ENCODE assay signal across 10 cellular contexts in the genomic region with DNA sequence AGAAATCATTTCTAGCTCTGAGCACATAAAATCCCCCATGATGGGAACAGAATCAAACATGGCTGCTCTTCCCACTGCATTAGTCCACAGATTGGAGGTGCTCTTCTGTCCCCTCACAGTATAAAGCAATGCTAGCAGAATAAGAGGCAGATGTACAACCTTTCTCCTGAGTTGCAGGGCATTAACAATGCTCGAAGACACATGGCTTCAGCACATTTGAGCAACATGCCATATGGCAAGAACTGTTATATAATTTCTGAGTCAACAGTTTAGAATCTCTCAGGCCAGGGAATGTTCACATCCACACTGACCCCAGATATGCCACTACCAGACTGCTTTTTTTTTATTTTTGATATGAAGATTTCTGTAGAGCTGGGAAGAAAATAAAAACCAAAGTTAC.
A peak's percentile ranks its signal among the peaks of the same experiment; 100 is the strongest.
DNase-seq lines count a peak whose midpoint lies in the region; ATAC-seq and TF ChIP-seq lines count a peak whose summit lies in the region.
"Had no signal": no experiment of that assay in that cellular context is flagged by ENCODE, and none has a peak within 500 bp of the region (broad histone marks: within the 10 kb centered on the region; RNA-seq: fewer than 3 reads in every experiment).

No MANE protein-coding gene starts in this region.

- no peaks in the 10 kb centered on the region for H4K20me1 ChIP-seq in fibroblast of lung (ENCODE audit: control insufficient read depth, extremely low read depth, insufficient read depth, low read length)

- H3K27me3 ChIP-seq in RWPE2 (ENCODE audit: insufficient read depth, poor library complexity, severe bottlenecking) (no peaks in the 10 kb centered on the region), fibroblast of lung (ENCODE audit: control insufficient read depth, insufficient read depth, low read length) (no peaks in the 10 kb centered on the region), aorta (ENCODE audit: control insufficient read depth in 1 of 2, insufficient read depth in 2 of 2, low read length in 1 of 2) (no peaks in the 10 kb centered on the region)

- peaks cover 8% of the 10 kb centered on the region for H3K79me2 ChIP-seq in fibroblast of lung (ENCODE audit: control insufficient read depth, insufficient read depth, low read length)

- 6 to 9% methylated on average over 1 of the region's 1 CpG for WGBS in aorta, 2 donors

- H3K27ac Mint-ChIP-seq in stimulated activated effector memory CD8-positive, alpha-beta T cell treated with anti-CD3 and anti-CD28 coated beads, Interleukin-12 subunit alpha, Interleukin-12 subunit beta, amount 100 ng/mL, for 72 hours, result no peak overlapping the region
- H3K27ac Mint-ChIP-seq: effector memory CD8-positive, alpha-beta T cell had no signal

- H3K9me3 ChIP-seq in RWPE2 (ENCODE audit: severe bottlenecking) (no peaks in the 10 kb centered on the region), fibroblast of lung (ENCODE audit: control insufficient read depth, insufficient read depth, low read depth, low read length) (no peaks in the 10 kb centered on the region), aorta (ENCODE audit: control insufficient read depth, low read length) (no peaks in the 10 kb centered on the region)

- peaks cover 64% of the 10 kb centered on the region for H3K4me1 ChIP-seq in RWPE2 (ENCODE audit: insufficient read depth, poor library complexity, severe bottlenecking)
- peaks cover 42% of the 10 kb centered on the region for H3K4me1 ChIP-seq in fibroblast of lung (ENCODE audit: control insufficient read depth, extremely low read depth, insufficient read depth, low read length)
- peaks cover 3 to 22% of the 10 kb centered on the region in 2 donors for H3K4me1 ChIP-seq in aorta (ENCODE audit: control insufficient read depth in 1 of 2, insufficient read depth in 2 of 2, low read length in 2 of 2)

- H3K36me3 Mint-ChIP-seq in stimulated activated effector memory CD8-positive, alpha-beta T cell treated with anti-CD3 and anti-CD28 coated beads, Interleukin-12 subunit alpha, Interleukin-12 subunit beta, amount 100 ng/mL, for 72 hours, result no peaks in the 10 kb centered on the region

- H3K36me3 ChIP-seq in RWPE2 (ENCODE audit: low read depth) (peaks cover 3% of the 10 kb centered on the region), fibroblast of lung (ENCODE audit: control insufficient read depth, insufficient read depth, low read length) (no peaks in the 10 kb centered on the region), aorta (ENCODE audit: control insufficient read depth in 1 of 2, insufficient read depth in 2 of 2, low read length in 1 of 2) (no peaks in the 10 kb centered on the region)

- H3K9me3 Mint-ChIP-seq in stimulated activated effector memory CD8-positive, alpha-beta T cell treated with anti-CD3 and anti-CD28 coated beads, Interleukin-12 subunit alpha, Interleukin-12 subunit beta, amount 100 ng/mL, for 72 hours, result no peaks in the 10 kb centered on the region
- H3K9me3 Mint-ChIP-seq: effector memory CD8-positive, alpha-beta T cell had no signal

- intact Hi-C loops in aorta (cut with DNase I), result loop anchor here (5.0 to 10.0 kb wide), 3 partner anchors 57 to 177 kb away; no protein-coding TSS in a partner anchor

- ATAC-seq in RWPE2 (ENCODE audit: low read depth), result no peak
- no peak for ATAC-seq in stimulated activated effector memory CD8-positive, alpha-beta T cell treated with anti-CD3 and anti-CD28 coated beads, Interleukin-12 subunit alpha, Interleukin-12 subunit beta, amount 100 ng/mL, for 72 hours
- ATAC-seq in GM19023 (IDR thresholded peaks at IDR 0.05; ENCODE audit: unreplicated experiment), result no peak
- no peak for ATAC-seq in aorta (ENCODE audit: low FRiP score)
- ATAC-seq in HG02623 (IDR thresholded peaks at IDR 0.05; ENCODE audit: unreplicated experiment), result no peak
- ATAC-seq: effector memory CD8-positive, alpha-beta T cell had no signal

- H3K4me1 Mint-ChIP-seq in stimulated activated effector memory CD8-positive, alpha-beta T cell treated with anti-CD3 and anti-CD28 coated beads, Interleukin-12 subunit alpha, Interleukin-12 subunit beta, amount 100 ng/mL, for 72 hours, result no peaks in the 10 kb centered on the region

- TF ChIP-seq CTCF in RWPE2 (IDR thresholded peaks at IDR 0.05; ENCODE audit: poor library complexity, severe bottlenecking), result no peak
- TF ChIP-seq CTCF in fibroblast of lung (conservative IDR thresholded peaks at IDR 0.05 in 1 of 2, IDR thresholded peaks at IDR 0.05 in 1 of 2; ENCODE audit: low read depth in 1 of 2, low read length in 2 of 2), result no peak

- H3K4me3 ChIP-seq in RWPE2 (ENCODE audit: severe bottlenecking), result no peak overlapping the region
- H3K4me3 ChIP-seq in fibroblast of lung (replicated peaks in 1 of 4; ENCODE audit: control extremely low read depth in 1 of 4, insufficient read depth in 1 of 4, low read depth in 3 of 4, low read length in 4 of 4), result no peak overlapping the region
- no peak overlapping the region for H3K4me3 ChIP-seq in aorta (ENCODE audit: low read length in 2 of 2)

- H3K27ac ChIP-seq in RWPE2 (ENCODE audit: poor library complexity, severe bottlenecking) (peak overlapping the region; percentile 100), fibroblast of lung (ENCODE audit: insufficient read depth, low read length) (no peak overlapping the region), aorta (ENCODE audit: low read depth in 1 of 2, low read length in 2 of 2) (peak overlapping the region in 1 of 2 donors; percentile 68)

- H3K4me2 ChIP-seq in fibroblast of lung (ENCODE audit: extremely low read depth, insufficient read depth, low read length), result peak overlapping the region; percentile 62

- no peak overlapping the region for H3K9ac ChIP-seq in fibroblast of lung (ENCODE audit: insufficient read depth, low read length)

- peak; percentile 70 for DNase-seq in GM03348 (ENCODE audit: low spot score)
- no peak for DNase-seq in RWPE2 (ENCODE audit: low spot score)
- DNase-seq in fibroblast of lung (ENCODE audit: low read depth in 2 of 2), result peak; percentile 73 to 87
- peak; percentile 75 for DNase-seq in renal cortical epithelial cell (ENCODE audit: low read depth)
- no peak for DNase-seq in stimulated activated effector memory CD8-positive, alpha-beta T cell treated with anti-CD3 and anti-CD28 coated beads, Interleukin-12 subunit alpha, Interleukin-12 subunit beta, amount 100 ng/mL, for 72 hours (ENCODE audit: low spot score in 2 of 2)
- no peak for DNase-seq in aorta
- DNase-seq: effector memory CD8-positive, alpha-beta T cell; NCI-H1105 had no signal

- H3K4me3 Mint-ChIP-seq in stimulated activated effector memory CD8-positive, alpha-beta T cell treated with anti-CD3 and anti-CD28 coated beads, Interleukin-12 subunit alpha, Interleukin-12 subunit beta, amount 100 ng/mL, for 72 hours, result no peak overlapping the region
- H3K4me3 Mint-ChIP-seq: effector memory CD8-positive, alpha-beta T cell had no signal

- no peak overlapping the region for H2AFZ ChIP-seq in fibroblast of lung (ENCODE audit: low read length)

Comparison
In these comparisons a context has a peak if more than half of its experiments do, and no peak if none do; other contexts are left out.
1. DNase-seq: peak in GM03348 (single experiment), fibroblast of lung (2 of 2) and renal cortical epithelial cell (single experiment); none in RWPE2 (single experiment), stimulated activated effector memory CD8-positive, alpha-beta T cell treated with anti-CD3 and anti-CD28 coated beads, Interleukin-12 subunit alpha, Interleukin-12 subunit beta, amount 100 ng/mL, for 72 hours (0 of 2) and aorta (0 of 2).